In the genomic region with DNA sequence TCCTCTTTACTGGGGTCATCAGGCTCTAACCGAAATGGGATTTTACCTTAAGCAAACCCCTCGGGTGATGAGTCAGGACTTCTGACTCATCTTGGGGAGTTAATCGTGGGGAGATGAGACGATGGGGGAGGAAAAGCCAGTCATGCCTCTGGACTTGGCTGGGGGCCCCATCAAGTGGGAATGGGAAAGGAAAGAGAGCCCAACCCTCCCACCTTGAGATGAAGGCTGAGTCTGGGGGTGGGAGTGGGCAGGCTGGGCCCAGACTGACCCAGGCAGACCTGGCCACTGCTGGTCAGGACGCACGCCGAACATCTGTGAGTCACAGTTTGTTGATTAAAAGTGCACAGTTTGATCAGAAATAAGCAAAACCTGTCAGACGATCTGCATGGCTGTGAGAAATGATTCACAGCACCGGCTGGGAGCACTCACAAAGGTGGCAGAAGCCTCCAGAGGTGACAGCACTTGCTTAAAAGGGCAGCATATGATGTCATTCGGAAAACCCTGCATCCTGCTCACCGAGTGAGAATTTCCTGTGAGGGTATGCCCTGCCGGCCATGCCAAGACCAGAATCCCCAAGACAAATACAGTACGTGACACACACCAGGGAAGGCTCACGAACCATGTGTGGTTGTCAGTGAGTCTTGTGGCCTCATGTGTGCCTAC, we compare ENCODE assay signal across 8 cellular contexts. TPM values are rescaled to one million over a fixed set of nuclear protein-coding genes. Genes with fewer than 3 reads are reported as not detected.
DNase-seq lines count a peak whose midpoint lies in the region; ATAC-seq lines count a peak whose summit lies in the region.

No MANE protein-coding gene starts in this region.

- peak; percentile 66 for ATAC-seq in HG02623 (IDR thresholded peaks at IDR 0.05; ENCODE audit: unreplicated experiment)

- peak; percentile 7 to 18 for DNase-seq in activated CD4-positive, alpha-beta T cell treated with anti-CD3 and anti-CD28 coated beads for 24 hours (ENCODE audit: low read depth in 2 of 2)
- no peak for DNase-seq in activated CD4-positive, alpha-beta T cell treated with anti-CD3 and anti-CD28 coated beads, Interleukin-2, amount 50 U/mL, for 1 hour
- DNase-seq in RPMI7951 (ENCODE audit: low read depth) = peak; percentile 98
- peak; percentile 86 to 99 for DNase-seq in dermis microvascular lymphatic vessel endothelial cell (ENCODE audit: low read depth in 2 of 2)
- peak; percentile 98 for DNase-seq in renal cortical epithelial cell (ENCODE audit: low read depth)
- no peak for DNase-seq in DMS153 treated with DMSO at 0.1 percent for 48 hours (lab: John Stamatoyannopoulos, UW; ENCODE audit: unreplicated experiment)
- DNase-seq in NCI-H2196 (lab: John Stamatoyannopoulos, UW; ENCODE audit: unreplicated experiment) = no peak

RNA-seq across cellular contexts. Expression of a gene that starts 50.0 kb away (rescaled TPM):
- 47.2 and 55.5 TPM in 2 replicates for total RNA-seq in RPMI7951 (2014; rRNA removed; shearing (Covaris generic))
- 66.1 TPM in 2 replicates for total RNA-seq in dermis microvascular lymphatic vessel endothelial cell
- 60.4 and 66.9 TPM in 2 replicates for total RNA-seq in renal cortical epithelial cell

Comparison
In these comparisons a context has a peak if more than half of its experiments do, and no peak if none do; other contexts are left out.
1. DNase-seq: peak in activated CD4-positive, alpha-beta T cell treated with anti-CD3 and anti-CD28 coated beads for 24 hours (2 of 2), RPMI7951 (single experiment), dermis microvascular lymphatic vessel endothelial cell (2 of 2) and renal cortical epithelial cell (single experiment); none in activated CD4-positive, alpha-beta T cell treated with anti-CD3 and anti-CD28 coated beads, Interleukin-2, amount 50 U/mL, for 1 hour (single experiment), DMS153 treated with DMSO at 0.1 percent for 48 hours (single experiment) and NCI-H2196 (single experiment).